Comparison of ENCODE assay signal across 5 cellular contexts in genomic region chr5:33136785-33137184, GRCh38.
"Had no signal": no experiment of that assay in that cellular context is flagged by ENCODE, and none has a peak within 500 bp of the region (broad histone marks: within the 10 kb centered on the region; RNA-seq: fewer than 3 reads in every experiment).

No MANE protein-coding gene starts in this region.

- H3K27ac ChIP-seq: HL-60 had no signal

- DNase-seq: IMR-90, KBM-7, KG1 had no signal

- FAIRE-seq: HTR-8/SVneo had no signal
